ENCODE assay signal across 8 cellular contexts in the genomic region with DNA sequence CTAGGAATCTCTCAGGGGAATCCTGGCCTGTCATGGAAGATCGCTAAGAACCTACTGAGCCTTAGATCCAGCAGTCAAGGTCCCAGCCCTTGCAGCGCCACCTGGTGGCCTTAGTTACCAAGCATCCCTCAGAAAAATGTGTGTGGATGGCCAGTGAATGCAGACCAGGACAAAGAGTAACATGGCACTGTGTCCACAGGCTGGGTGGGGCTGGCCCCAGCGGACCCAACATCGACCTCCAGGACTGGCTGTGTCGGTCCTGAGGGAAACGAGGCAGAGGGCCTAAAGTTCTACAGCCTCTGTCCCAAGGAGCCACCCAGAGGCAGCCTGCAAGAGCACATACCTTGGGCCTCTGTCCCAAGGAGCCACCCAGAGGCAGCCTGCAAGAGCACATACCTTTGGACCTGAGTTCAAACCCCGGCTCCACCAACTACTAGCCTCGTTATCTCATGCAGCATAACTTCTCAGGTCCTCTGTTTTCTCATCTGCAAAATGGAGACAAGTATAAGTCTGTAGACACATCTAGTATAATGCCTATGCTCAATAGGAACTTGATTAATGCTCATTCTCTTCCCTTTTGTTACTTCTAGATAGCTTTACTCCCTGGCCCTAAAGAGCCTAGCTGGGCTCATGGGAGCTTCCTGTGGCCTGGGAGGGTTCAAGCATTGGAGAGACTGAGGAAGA. TPM values are rescaled to one million over a fixed set of nuclear protein-coding genes. Genes with fewer than 3 reads are reported as not detected.
DNase-seq lines count a peak whose midpoint lies in the region; ATAC-seq, FAIRE-seq and TF ChIP-seq lines count a peak whose summit lies in the region.

No MANE protein-coding gene starts in this region.

- ATAC-seq in HG03439 (IDR thresholded peaks at IDR 0.05; ENCODE audit: unreplicated experiment), result no peak

- peak; percentile 13 for FAIRE-seq in keratinocyte (lab: Jason Lieb, UNC)

- H3K4me2 ChIP-seq in mammary epithelial cell (ENCODE audit: insufficient read depth, low read depth, low read length) (no peak overlapping the region), keratinocyte (ENCODE audit: control insufficient read depth, extremely low read depth, insufficient read depth, low read depth, low read length) (no peak overlapping the region)

- H2AFZ ChIP-seq in mammary epithelial cell (ENCODE audit: low read depth, low read length) (no peak overlapping the region), keratinocyte (ENCODE audit: control insufficient read depth, low read length) (no peak overlapping the region)

- H3K4me3 ChIP-seq in WI38 (ENCODE audit: low read depth, low read length) (no peak overlapping the region), mammary epithelial cell (replicated peaks in 1 of 3; ENCODE audit: insufficient read depth in 1 of 3, low read depth in 2 of 3, low read length in 3 of 3) (no peak overlapping the region), keratinocyte (ENCODE audit: control insufficient read depth in 2 of 3, extremely low read depth in 1 of 3, insufficient read depth in 2 of 3, low read depth in 1 of 3, low read length in 3 of 3) (no peak overlapping the region)

- no TSS peak for BruUV-seq in mammary epithelial cell (replicated peaks; lab: Mats Ljungman, UMichigan)

- peaks cover 2% of the 10 kb centered on the region for H3K4me1 ChIP-seq in mammary epithelial cell (ENCODE audit: insufficient read depth, low read length)
- no peaks in the 10 kb centered on the region for H3K4me1 ChIP-seq in keratinocyte (ENCODE audit: control insufficient read depth, extremely low read depth, insufficient read depth, low read length)

- H3K27ac ChIP-seq in mammary epithelial cell (ENCODE audit: insufficient read depth, low read depth, low read length) (no peak overlapping the region), keratinocyte (ENCODE audit: control insufficient read depth, insufficient read depth, low read length) (no peak overlapping the region)

- in situ Hi-C loops in mammary epithelial cell (cut with MboI; ENCODE audit: low sequenced_read_pairs in 2 of 2), result loop anchor here in 1 of 2 donors (10.0 kb wide), 1 partner anchor 136 kb away; no protein-coding TSS in a partner anchor

- H3K27me3 ChIP-seq in mammary epithelial cell (ENCODE audit: insufficient read depth, low read length) (no peaks in the 10 kb centered on the region), keratinocyte (ENCODE audit: control insufficient read depth, extremely low read depth, insufficient read depth, low read length) (no peaks in the 10 kb centered on the region)

- dilution Hi-C loops in mammary epithelial cell (cut with HindIII; ENCODE audit: low sequenced_read_pairs) (no loop called here), keratinocyte (cut with MboI; ENCODE audit: extremely low pct_ligation_motif_present, low sequenced_read_pairs) (no loop called here)

- CTCF ChIA-PET in mammary epithelial cell (lab: Charles Lee; ENCODE audit: low non-redundant PET), result interaction anchor here (0.6 kb wide), 1 partner anchor 9 kb away, joined by 4 read pairs; no protein-coding TSS in a partner anchor

- H4K20me1 ChIP-seq in mammary epithelial cell (ENCODE audit: insufficient read depth, low read length), result no peaks in the 10 kb centered on the region
- no peaks in the 10 kb centered on the region for H4K20me1 ChIP-seq in keratinocyte (ENCODE audit: control insufficient read depth, extremely low read depth, insufficient read depth, low read length)

- H3K36me3 ChIP-seq in mammary epithelial cell (ENCODE audit: insufficient read depth, low read length), result no peaks in the 10 kb centered on the region
- H3K36me3 ChIP-seq in keratinocyte (ENCODE audit: control insufficient read depth in 2 of 2, extremely low read depth in 1 of 2, insufficient read depth in 2 of 2, low read length in 2 of 2), result no peaks in the 10 kb centered on the region

- peak; percentile 86 for TF ChIP-seq CTCF in WI38 (IDR thresholded peaks at IDR 0.05; ENCODE audit: low read depth, low read length)
- peak; percentile 74 to 86 for TF ChIP-seq CTCF in mammary epithelial cell (conservative IDR thresholded peaks at IDR 0.05 in 1 of 2, IDR thresholded peaks at IDR 0.05 in 1 of 2; ENCODE audit: extremely low read depth in 1 of 2, insufficient read depth in 1 of 2, low read depth in 1 of 2, low read length in 2 of 2)
- TF ChIP-seq CTCF in keratinocyte (optimal IDR thresholded peaks at IDR 0.05 in 1 of 3, IDR thresholded peaks at IDR 0.05 in 1 of 3, conservative IDR thresholded peaks at IDR 0.05 in 1 of 3; ENCODE audit: extremely low read depth in 1 of 3, insufficient read depth in 2 of 3, low read length in 3 of 3), result peak; percentile 78 to 91 (median 84)

- WGBS in mammary epithelial cell (ENCODE audit: low coverage, missing lambda C conversion rate), result 41% methylated on average over 8 of the region's 8 CpGs

- peak; percentile 57 for DNase-seq in 8988T
- peak; percentile 63 for DNase-seq in GM19240 (ENCODE audit: insufficient read length, low spot score)
- DNase-seq in NCI-H2171 (lab: John Stamatoyannopoulos, UW), result peak; percentile 37
- DNase-seq in mammary epithelial cell, result peak; percentile 60
- no peak for DNase-seq in keratinocyte (ENCODE audit: low read depth, low spot score)
- peak; percentile 70 to 77 for DNase-seq in stimulated activated CD4-positive, alpha-beta T cell treated with anti-CD3 and anti-CD28 coated beads, Interleukin-1b, Interleukin-23, amount 100 ng/mL, for 4 hours (ENCODE audit: low read depth in 2 of 2)

- no peaks in the 10 kb centered on the region for H3K9me3 ChIP-seq in mammary epithelial cell (replicated peaks; ENCODE audit: insufficient read depth, low read length)
- H3K9me3 ChIP-seq in keratinocyte (ENCODE audit: control insufficient read depth, low read depth, low read length), result no peaks in the 10 kb centered on the region

- H3K9ac ChIP-seq in mammary epithelial cell (ENCODE audit: insufficient read depth, low read length) (no peak overlapping the region), keratinocyte (ENCODE audit: control insufficient read depth, extremely low read depth, insufficient read depth, low read length) (no peak overlapping the region)

- intact Hi-C loops in mammary epithelial cell (cut with micrococcal nuclease), result loop anchor here (1.0 to 2.0 kb wide), 5 partner anchors 58 to 281 kb away; partner anchors contain the start of genes DAPK2 and HERC1

- H3K79me2 ChIP-seq in mammary epithelial cell (ENCODE audit: insufficient read depth, low read length) (no peaks in the 10 kb centered on the region), keratinocyte (ENCODE audit: control insufficient read depth, insufficient read depth, low read length) (no peaks in the 10 kb centered on the region)

- no peaks in the 10 kb centered on the region for H3K9me1 ChIP-seq in keratinocyte (ENCODE audit: control insufficient read depth, extremely low read depth, insufficient read depth, low read length)

RNA-seq across cellular contexts. Expression of gene HERC1, which starts 57.5 kb away (rescaled TPM):
- total RNA-seq in mammary epithelial cell, result 10 to 100 TPM; 40.1 to 80.5 TPM
- 10.7 TPM for polyA plus RNA-seq in mammary epithelial cell
- 166 TPM for polyA minus RNA-seq in mammary epithelial cell
- polyA plus RNA-seq in keratinocyte, result 12.9 to 17.5 TPM (median 16.5 TPM) in 3 replicates
- polyA plus RNA-seq in keratinocyte (2011; ENCODE audit: low read depth), result 16.6 TPM
- polyA plus RNA-seq in keratinocyte (2011; cell fraction: cytosol; rRNA removed), result 10.2 and 12.4 TPM in 2 replicates
- 68.5 and 80.7 TPM in 2 replicates for polyA plus RNA-seq in keratinocyte (2011; cell fraction: nucleus; rRNA removed)
- 15.2 and 17.9 TPM in 2 replicates for polyA plus RNA-seq in keratinocyte (2012; ENCODE audit: low replicate concordance)
- polyA minus RNA-seq in keratinocyte, result 57.3 to 86.6 TPM (median 63.4 TPM) in 3 replicates
- 22.8 TPM for polyA minus RNA-seq in keratinocyte (2011; cell fraction: cytosol; rRNA and poly(A)+ RNA removed)
- 110 and 179 TPM in 2 replicates for polyA minus RNA-seq in keratinocyte (2011; cell fraction: nucleus; rRNA and poly(A)+ RNA removed)
